Comparison of ENCODE assay signal across 8 cellular contexts in the genomic region with DNA sequence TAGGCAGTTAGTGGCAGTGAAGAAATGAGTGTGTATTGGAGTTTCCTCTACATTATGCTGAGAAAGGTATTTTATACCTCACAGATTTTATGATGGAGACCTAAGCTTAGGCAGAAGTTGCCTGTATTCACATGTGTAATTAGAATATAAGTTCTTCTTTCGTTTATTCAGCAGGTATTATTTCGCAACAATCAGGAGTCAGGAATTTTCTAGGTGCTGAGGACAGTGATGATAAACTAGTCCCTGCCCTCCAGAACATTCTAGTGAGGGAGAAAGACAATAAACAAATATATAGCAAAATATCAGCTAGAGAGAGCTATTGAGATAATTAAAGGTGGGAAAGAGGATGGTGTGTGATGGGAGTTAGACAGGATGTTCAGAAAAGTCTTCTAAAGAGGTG.
"Had no signal": no experiment of that assay in that cellular context is flagged by ENCODE, and none has a peak within 500 bp of the region (broad histone marks: within the 10 kb centered on the region; RNA-seq: fewer than 3 reads in every experiment).

No MANE protein-coding gene starts in this region.

- DNase-seq: GDM1, GF-D8 had no signal

- ATAC-seq: GM12878 had no signal

- FAIRE-seq: G401.6, GM12878, GM12891, GM12892, GM18507, GM19239 had no signal

- H3K4me3 ChIP-seq: GM12878 had no signal
